Comparison of ENCODE assay signal across 23 cellular contexts in the genomic region with DNA sequence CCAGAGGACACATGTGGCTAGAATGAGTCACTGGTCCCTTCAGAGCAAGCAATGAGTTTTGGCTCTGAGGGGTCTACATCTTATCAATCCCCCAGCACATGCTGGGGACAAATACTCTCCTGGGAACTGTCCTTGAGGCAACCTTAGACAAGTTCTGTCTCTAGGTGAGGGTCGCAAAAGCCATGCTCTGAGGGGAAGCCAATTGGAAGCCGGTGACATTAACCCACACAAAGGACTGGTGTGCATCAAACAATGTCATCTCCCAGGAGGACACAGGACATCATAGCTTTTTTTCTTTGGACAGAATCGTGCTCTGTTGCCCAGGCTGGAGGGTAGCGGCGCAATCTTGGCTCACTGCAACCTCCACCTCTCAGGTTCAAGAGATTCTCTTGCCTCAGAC.
"Had no signal": no experiment of that assay in that cellular context is flagged by ENCODE, and none has a peak within 500 bp of the region (broad histone marks: within the 10 kb centered on the region; RNA-seq: fewer than 3 reads in every experiment).

No MANE protein-coding gene starts in this region.

- H3K9me3 ChIP-seq: colonic mucosa, gastrocnemius medialis had no signal

- H3K4me1 ChIP-seq: colonic mucosa, esophagus squamous epithelium, foreskin keratinocyte, gastrocnemius medialis, gastroesophageal sphincter, heart left ventricle, heart right ventricle had no signal

- H3K4me3 ChIP-seq: colonic mucosa, coronary artery, dorsolateral prefrontal cortex, esophagus squamous epithelium, gastrocnemius medialis, gastroesophageal sphincter, heart left ventricle, heart right ventricle had no signal

- DNase-seq: colonic mucosa; cortex of kidney; dermis blood vessel endothelial cell; dorsolateral prefrontal cortex; effector CD4-positive, alpha-beta T cell; effector CD8-positive, alpha-beta T cell; effector memory CD4-positive, alpha-beta T cell; effector memory CD8-positive, alpha-beta T cell; endodermal cell; erythroblast; esophagus squamous epithelium; foreskin fibroblast; foreskin keratinocyte; foreskin melanocyte; gastrocnemius medialis; glutamatergic neuron; head of caudate nucleus; heart left ventricle; heart right ventricle had no signal

- H3K27ac ChIP-seq: colonic mucosa, coronary artery, dorsolateral prefrontal cortex, epithelial cell of prostate, esophagus squamous epithelium, foreskin keratinocyte, gastrocnemius medialis, gastroesophageal sphincter, heart left ventricle, heart right ventricle had no signal

- ATAC-seq: effector memory CD8-positive, alpha-beta T cell; esophagus mucosa; foreskin keratinocyte; gastrocnemius medialis; gastroesophageal sphincter; heart left ventricle; heart right ventricle had no signal

- H3K27me3 ChIP-seq: colonic mucosa, dorsolateral prefrontal cortex, esophagus squamous epithelium, foreskin keratinocyte, gastrocnemius medialis, heart left ventricle, heart right ventricle had no signal

- H3K36me3 ChIP-seq: colonic mucosa, esophagus squamous epithelium, gastrocnemius medialis, gastroesophageal sphincter, heart left ventricle, heart right ventricle had no signal
